In the genomic region with DNA sequence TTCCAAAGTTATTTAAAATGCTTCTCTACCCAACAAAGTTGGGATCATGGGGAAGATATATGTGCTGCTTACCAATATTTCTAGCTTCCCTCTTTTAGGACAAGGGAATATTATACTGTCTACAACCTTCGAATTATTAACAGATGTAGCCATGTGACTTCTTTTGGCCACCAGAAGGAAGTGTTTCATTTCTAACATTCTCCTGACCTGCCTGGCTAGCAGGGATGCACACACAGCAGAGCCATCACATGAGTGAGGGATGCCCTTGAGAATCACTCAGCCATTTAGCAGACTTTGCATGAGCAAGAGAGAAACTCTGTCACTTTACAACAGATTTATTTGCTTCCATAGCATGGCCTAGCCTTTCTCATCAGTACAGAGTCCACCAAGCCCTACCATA, we compare ENCODE assay signal across 14 cellular contexts.
DNase-seq lines count a peak whose midpoint lies in the region; ATAC-seq, FAIRE-seq and TF ChIP-seq lines count a peak whose summit lies in the region.
"Had no signal": no experiment of that assay in that cellular context is flagged by ENCODE, and none has a peak within 500 bp of the region (broad histone marks: within the 10 kb centered on the region; RNA-seq: fewer than 3 reads in every experiment).

No MANE protein-coding gene starts in this region.

- CTCF ChIA-PET in naive thymus-derived CD4-positive, alpha-beta T cell (lab: Charles Lee) = no interaction called here
- CTCF ChIA-PET in PC-9 (lab: Charles Lee) (interaction anchor here (0.5 kb wide), 1 partner anchor 713 kb away, joined by 5 read pairs; no protein-coding TSS in a partner anchor), RWPE1 (lab: Yijun Ruan, JAX) (interaction anchor here (0.6 kb wide), 1 partner anchor 134 kb away, joined by 4 read pairs; no protein-coding TSS in a partner anchor)

- no peaks in the 10 kb centered on the region for H3K36me3 Mint-ChIP-seq in naive thymus-derived CD4-positive, alpha-beta T cell

- H4K20me1 ChIP-seq in MM.1S (ENCODE audit: insufficient read depth, low read length) (no peaks in the 10 kb centered on the region), PC-9 (ENCODE audit: insufficient read depth) (no peaks in the 10 kb centered on the region)

- POLR2A ChIA-PET in naive thymus-derived CD4-positive, alpha-beta T cell (lab: Charles Lee) = no interaction called here
- POLR2A ChIA-PET in PC-9 (lab: Charles Lee; ENCODE audit: unreplicated experiment) (no interaction called here), RWPE1 (lab: Yijun Ruan, JAX; ENCODE audit: low non-redundant PET) (no interaction called here)

- TF ChIP-seq POLR2A in GM12892 (IDR thresholded peaks at IDR 0.05; ENCODE audit: low read depth, low read length) = no peak

- H2AFZ ChIP-seq in MM.1S (ENCODE audit: low read length) (no peak overlapping the region), PC-9 (no peak overlapping the region)

- H3K4me1 ChIP-seq in MM.1S (ENCODE audit: low read length) (peaks cover 53% of the 10 kb centered on the region), PC-9 (replicated peaks; ENCODE audit: insufficient read depth) (peaks cover 19% of the 10 kb centered on the region)
- peaks cover 0 to 3% of the 10 kb centered on the region in 2 donors for H3K4me1 ChIP-seq in naive thymus-derived CD4-positive, alpha-beta T cell (ENCODE audit: control insufficient read depth in 2 of 2, insufficient read depth in 2 of 2, low read length in 2 of 2)

- no peak overlapping the region for H3K4me3 Mint-ChIP-seq in naive thymus-derived CD4-positive, alpha-beta T cell

- no peak for TF ChIP-seq CTCF in MM.1S (IDR thresholded peaks at IDR 0.05; ENCODE audit: low read length)
- TF ChIP-seq CTCF in PC-9 (conservative IDR thresholded peaks at IDR 0.05) = no peak
- TF ChIP-seq CTCF in RWPE1 (conservative IDR thresholded peaks at IDR 0.05; ENCODE audit: low read depth) = no peak

- H3K9me2 ChIP-seq in MM.1S (replicated peaks; ENCODE audit: insufficient read depth, low read length) = no peaks in the 10 kb centered on the region
- H3K9me2 ChIP-seq in PC-9 (ENCODE audit: insufficient read depth) = no peaks in the 10 kb centered on the region

- H3K27ac Mint-ChIP-seq in naive thymus-derived CD4-positive, alpha-beta T cell = no peak overlapping the region

- H3K9me3 ChIP-seq in MM.1S (replicated peaks; ENCODE audit: insufficient read depth, low read length) (no peaks in the 10 kb centered on the region), PC-9 (ENCODE audit: insufficient read depth, low read depth) (no peaks in the 10 kb centered on the region; the same call in 1 of the 2 replicates)
- H3K9me3 ChIP-seq in naive thymus-derived CD4-positive, alpha-beta T cell (ENCODE audit: control insufficient read depth in 2 of 3, low read length in 3 of 3) = no peaks in the 10 kb centered on the region
- H3K9me3 ChIP-seq: BE2C had no signal

- H3K27me3 ChIP-seq in MM.1S (replicated peaks; ENCODE audit: insufficient read depth, low read length) = no peaks in the 10 kb centered on the region
- H3K27me3 ChIP-seq in naive thymus-derived CD4-positive, alpha-beta T cell (ENCODE audit: control insufficient read depth in 2 of 2, insufficient read depth in 2 of 2, low read length in 2 of 2) = no peaks in the 10 kb centered on the region
- no peaks in the 10 kb centered on the region for H3K27me3 ChIP-seq in PC-9 (ENCODE audit: insufficient read depth, low read depth)
- H3K27me3 ChIP-seq: BE2C had no signal

- no peaks in the 10 kb centered on the region for H3K9me3 Mint-ChIP-seq in naive thymus-derived CD4-positive, alpha-beta T cell

- intact Hi-C loops in naive thymus-derived CD4-positive, alpha-beta T cell (cut with micrococcal nuclease) = no loop called here
- intact Hi-C loops in PC-9 (cut with micrococcal nuclease; ENCODE audit: unreplicated experiment) = no loop called here

- ATAC-seq in GM19463 (IDR thresholded peaks at IDR 0.05; ENCODE audit: unreplicated experiment) = peak; percentile 29
- ATAC-seq in HG02938 (IDR thresholded peaks at IDR 0.05; ENCODE audit: unreplicated experiment) = peak; percentile 30
- no peak for ATAC-seq in naive thymus-derived CD4-positive, alpha-beta T cell

- FAIRE-seq in GM12892 (lab: Jason Lieb, UNC) = peak; percentile 95

- no peaks in the 10 kb centered on the region for H3K36me3 ChIP-seq in MM.1S (replicated peaks; ENCODE audit: insufficient read depth, low read length)
- H3K36me3 ChIP-seq in naive thymus-derived CD4-positive, alpha-beta T cell (ENCODE audit: control insufficient read depth in 2 of 3, insufficient read depth in 3 of 3, low read length in 3 of 3) = no peaks in the 10 kb centered on the region
- H3K36me3 ChIP-seq in PC-9 (ENCODE audit: low read depth) = no peaks in the 10 kb centered on the region
- H3K36me3 ChIP-seq: BE2C had no signal

- H3K4me3 ChIP-seq in MM.1S (ENCODE audit: low read length) (no peak overlapping the region), PC-9 (no peak overlapping the region)
- H3K4me3 ChIP-seq in naive thymus-derived CD4-positive, alpha-beta T cell (ENCODE audit: low read length) = no peak overlapping the region

- DNase-seq in GM12892 (ENCODE audit: insufficient read length) = no peak
- no peak for DNase-seq in MM.1S
- DNase-seq in naive thymus-derived CD4-positive, alpha-beta T cell = no peak
- no peak for DNase-seq in nucleus accumbens (lab: John Stamatoyannopoulos, UW)
- no peak for DNase-seq in PC-9
- DNase-seq in RWPE1 (ENCODE audit: low spot score) = no peak
- DNase-seq: activated CD4-positive, CD25-positive, alpha-beta regulatory T cell treated with anti-CD3 and anti-CD28 coated beads, Interleukin-2, amount 50 U/mL, for 72 hours; activated effector memory CD4-positive, alpha-beta T cell treated with Interleukin-2 at 50 U/mL for 16 hours; BE2C; central memory CD4-positive, alpha-beta T cell; NCI-H1436; stimulated activated CD4-positive, alpha-beta T cell treated with anti-CD3 and anti-CD28 coated beads, Interleukin-2, amount 100 ng/mL, for 48 hours had no signal

- peaks cover 0 to 6% (median 0%) of the 10 kb centered on the region in 7 donors for H3K4me1 Mint-ChIP-seq in naive thymus-derived CD4-positive, alpha-beta T cell

- no TSS peak for BruUV-seq in PC-9 (replicated peaks; lab: Mats Ljungman, UMichigan)

- H3K79me2 ChIP-seq in MM.1S (ENCODE audit: low read length) = no peaks in the 10 kb centered on the region
- no peaks in the 10 kb centered on the region for H3K79me2 ChIP-seq in PC-9 (ENCODE audit: low read depth)

- H3K9ac ChIP-seq in MM.1S (ENCODE audit: low read length) = no peak overlapping the region

- peaks cover 0 to 3% (median 0%) of the 10 kb centered on the region in 5 donors for H3K27me3 Mint-ChIP-seq in naive thymus-derived CD4-positive, alpha-beta T cell

- peak overlapping the region; percentile 41; the same call in 1 of the 2 replicates for H3K27ac ChIP-seq in MM.1S (ENCODE audit: low read length)
- no peak overlapping the region for H3K27ac ChIP-seq in naive thymus-derived CD4-positive, alpha-beta T cell (ENCODE audit: low read depth, low read length)
- no peak overlapping the region for H3K27ac ChIP-seq in PC-9
- no peak overlapping the region for H3K27ac ChIP-seq in RWPE1

- H3K4me2 ChIP-seq in MM.1S (ENCODE audit: low read depth, low read length) (peak overlapping the region; percentile 71; the same call in 1 of the 2 replicates), PC-9 (no peak overlapping the region)

- peaks cover 29% of the 10 kb centered on the region for H3F3A ChIP-seq in MM.1S (ENCODE audit: insufficient read depth, low read length)
- peaks cover 8% of the 10 kb centered on the region for H3F3A ChIP-seq in PC-9 (ENCODE audit: insufficient read depth, low read depth)
